In the genomic region with DNA sequence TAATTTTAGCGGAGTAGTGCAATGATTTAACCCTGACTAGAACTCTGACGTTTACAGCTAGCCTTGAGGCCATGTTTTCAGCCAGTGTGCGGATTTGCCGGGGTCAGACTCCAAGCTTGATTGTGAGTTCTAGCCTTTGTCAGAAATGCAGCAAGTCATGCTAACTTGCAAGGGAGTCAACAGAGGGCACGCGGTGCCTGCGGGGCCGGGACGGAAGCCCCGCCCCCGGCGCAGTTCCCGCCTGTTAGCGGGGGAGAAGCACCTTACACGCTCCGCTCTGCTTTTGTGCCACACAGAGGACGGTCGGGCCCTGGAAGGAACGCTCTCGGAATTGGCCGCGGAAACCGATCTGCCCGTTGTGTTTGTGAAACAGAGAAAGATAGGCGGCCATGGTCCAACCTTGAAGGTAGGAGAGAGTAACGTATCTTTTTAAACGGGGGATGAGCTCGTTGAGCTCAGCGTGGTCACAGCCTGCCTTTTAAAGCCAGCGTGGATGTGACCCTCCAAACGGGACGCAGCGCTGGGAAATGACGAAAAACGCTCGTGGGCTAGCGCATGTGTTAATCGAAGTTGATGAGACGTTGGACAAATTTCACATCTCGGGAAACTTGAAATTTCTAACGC, we compare ENCODE assay signal across 1 cellular context.
A peak's percentile ranks its signal among the peaks of the same experiment; 100 is the strongest.
TF ChIP-seq lines count a peak whose summit lies in the region.

No MANE protein-coding gene starts in this region.

TF ChIP-seq in GM12878, 131 proteins besides CTCF, POLR2A, EP300 and RAD21 (continued from another document and continues in another):
- TF ChIP-seq, protein P1, sequence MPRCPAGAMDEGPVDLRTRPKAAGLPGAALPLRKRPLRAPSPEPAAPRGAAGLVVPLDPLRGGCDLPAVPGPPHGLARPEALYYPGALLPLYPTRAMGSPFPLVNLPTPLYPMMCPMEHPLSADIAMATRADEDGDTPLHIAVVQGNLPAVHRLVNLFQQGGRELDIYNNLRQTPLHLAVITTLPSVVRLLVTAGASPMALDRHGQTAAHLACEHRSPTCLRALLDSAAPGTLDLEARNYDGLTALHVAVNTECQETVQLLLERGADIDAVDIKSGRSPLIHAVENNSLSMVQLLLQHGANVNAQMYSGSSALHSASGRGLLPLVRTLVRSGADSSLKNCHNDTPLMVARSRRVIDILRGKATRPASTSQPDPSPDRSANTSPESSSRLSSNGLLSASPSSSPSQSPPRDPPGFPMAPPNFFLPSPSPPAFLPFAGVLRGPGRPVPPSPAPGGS (IDR thresholded peaks at IDR 0.05; ENCODE audit: borderline replicate concordance, insufficient read depth, low read depth, low read length, poor library complexity, severe bottlenecking) = no peak
- TF ChIP-seq, protein P2, sequence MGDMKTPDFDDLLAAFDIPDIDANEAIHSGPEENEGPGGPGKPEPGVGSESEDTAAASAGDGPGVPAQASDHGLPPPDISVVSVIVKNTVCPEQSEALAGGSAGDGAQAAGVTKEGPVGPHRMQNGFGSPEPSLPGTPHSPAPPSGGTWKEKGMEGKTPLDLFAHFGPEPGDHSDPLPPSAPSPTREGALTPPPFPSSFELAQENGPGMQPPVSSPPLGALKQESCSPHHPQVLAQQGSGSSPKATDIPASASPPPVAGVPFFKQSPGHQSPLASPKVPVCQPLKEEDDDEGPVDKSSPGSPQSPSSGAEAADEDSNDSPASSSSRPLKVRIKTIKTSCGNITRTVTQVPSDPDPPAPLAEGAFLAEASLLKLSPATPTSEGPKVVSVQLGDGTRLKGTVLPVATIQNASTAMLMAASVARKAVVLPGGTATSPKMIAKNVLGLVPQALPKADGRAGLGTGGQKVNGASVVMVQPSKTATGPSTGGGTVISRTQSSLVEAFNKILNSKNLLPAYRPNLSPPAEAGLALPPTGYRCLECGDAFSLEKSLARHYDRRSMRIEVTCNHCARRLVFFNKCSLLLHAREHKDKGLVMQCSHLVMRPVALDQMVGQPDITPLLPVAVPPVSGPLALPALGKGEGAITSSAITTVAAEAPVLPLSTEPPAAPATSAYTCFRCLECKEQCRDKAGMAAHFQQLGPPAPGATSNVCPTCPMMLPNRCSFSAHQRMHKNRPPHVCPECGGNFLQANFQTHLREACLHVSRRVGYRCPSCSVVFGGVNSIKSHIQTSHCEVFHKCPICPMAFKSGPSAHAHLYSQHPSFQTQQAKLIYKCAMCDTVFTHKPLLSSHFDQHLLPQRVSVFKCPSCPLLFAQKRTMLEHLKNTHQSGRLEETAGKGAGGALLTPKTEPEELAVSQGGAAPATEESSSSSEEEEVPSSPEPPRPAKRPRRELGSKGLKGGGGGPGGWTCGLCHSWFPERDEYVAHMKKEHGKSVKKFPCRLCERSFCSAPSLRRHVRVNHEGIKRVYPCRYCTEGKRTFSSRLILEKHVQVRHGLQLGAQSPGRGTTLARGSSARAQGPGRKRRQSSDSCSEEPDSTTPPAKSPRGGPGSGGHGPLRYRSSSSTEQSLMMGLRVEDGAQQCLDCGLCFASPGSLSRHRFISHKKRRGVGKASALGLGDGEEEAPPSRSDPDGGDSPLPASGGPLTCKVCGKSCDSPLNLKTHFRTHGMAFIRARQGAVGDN (IDR thresholded peaks at IDR 0.05) = peak; percentile 88
- TF ChIP-seq, protein P3, sequence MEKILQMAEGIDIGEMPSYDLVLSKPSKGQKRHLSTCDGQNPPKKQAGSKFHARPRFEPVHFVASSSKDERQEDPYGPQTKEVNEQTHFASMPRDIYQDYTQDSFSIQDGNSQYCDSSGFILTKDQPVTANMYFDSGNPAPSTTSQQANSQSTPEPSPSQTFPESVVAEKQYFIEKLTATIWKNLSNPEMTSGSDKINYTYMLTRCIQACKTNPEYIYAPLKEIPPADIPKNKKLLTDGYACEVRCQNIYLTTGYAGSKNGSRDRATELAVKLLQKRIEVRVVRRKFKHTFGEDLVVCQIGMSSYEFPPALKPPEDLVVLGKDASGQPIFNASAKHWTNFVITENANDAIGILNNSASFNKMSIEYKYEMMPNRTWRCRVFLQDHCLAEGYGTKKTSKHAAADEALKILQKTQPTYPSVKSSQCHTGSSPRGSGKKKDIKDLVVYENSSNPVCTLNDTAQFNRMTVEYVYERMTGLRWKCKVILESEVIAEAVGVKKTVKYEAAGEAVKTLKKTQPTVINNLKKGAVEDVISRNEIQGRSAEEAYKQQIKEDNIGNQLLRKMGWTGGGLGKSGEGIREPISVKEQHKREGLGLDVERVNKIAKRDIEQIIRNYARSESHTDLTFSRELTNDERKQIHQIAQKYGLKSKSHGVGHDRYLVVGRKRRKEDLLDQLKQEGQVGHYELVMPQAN (conservative IDR thresholded peaks at IDR 0.05) = peak; percentile 78
- TF ChIP-seq BHLHE40 (IDR thresholded peaks at IDR 0.05; ENCODE audit: borderline replicate concordance in 1 of 2, low read depth in 2 of 2, low read length in 1 of 2) = peak; percentile 60 to 63; a peak in 2 of 4 replicates
- TF ChIP-seq KDM1A (IDR thresholded peaks at IDR 0.05; ENCODE audit: borderline replicate concordance) = no peak
- peak; percentile 35 for TF ChIP-seq SP1 (IDR thresholded peaks at IDR 0.05; ENCODE audit: low read depth, low read length)
- TF ChIP-seq, protein P4, sequence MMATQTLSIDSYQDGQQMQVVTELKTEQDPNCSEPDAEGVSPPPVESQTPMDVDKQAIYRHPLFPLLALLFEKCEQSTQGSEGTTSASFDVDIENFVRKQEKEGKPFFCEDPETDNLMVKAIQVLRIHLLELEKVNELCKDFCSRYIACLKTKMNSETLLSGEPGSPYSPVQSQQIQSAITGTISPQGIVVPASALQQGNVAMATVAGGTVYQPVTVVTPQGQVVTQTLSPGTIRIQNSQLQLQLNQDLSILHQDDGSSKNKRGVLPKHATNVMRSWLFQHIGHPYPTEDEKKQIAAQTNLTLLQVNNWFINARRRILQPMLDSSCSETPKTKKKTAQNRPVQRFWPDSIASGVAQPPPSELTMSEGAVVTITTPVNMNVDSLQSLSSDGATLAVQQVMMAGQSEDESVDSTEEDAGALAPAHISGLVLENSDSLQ (IDR thresholded peaks at IDR 0.05) = no peak
- TF ChIP-seq DPF2 (IDR thresholded peaks at IDR 0.05) = no peak
- 0 out of 2 replicates have a peak, but pooled peaks have one; percentile 15 for TF ChIP-seq NR2F1 (conservative IDR thresholded peaks at IDR 0.05)
- TF ChIP-seq, protein P5, sequence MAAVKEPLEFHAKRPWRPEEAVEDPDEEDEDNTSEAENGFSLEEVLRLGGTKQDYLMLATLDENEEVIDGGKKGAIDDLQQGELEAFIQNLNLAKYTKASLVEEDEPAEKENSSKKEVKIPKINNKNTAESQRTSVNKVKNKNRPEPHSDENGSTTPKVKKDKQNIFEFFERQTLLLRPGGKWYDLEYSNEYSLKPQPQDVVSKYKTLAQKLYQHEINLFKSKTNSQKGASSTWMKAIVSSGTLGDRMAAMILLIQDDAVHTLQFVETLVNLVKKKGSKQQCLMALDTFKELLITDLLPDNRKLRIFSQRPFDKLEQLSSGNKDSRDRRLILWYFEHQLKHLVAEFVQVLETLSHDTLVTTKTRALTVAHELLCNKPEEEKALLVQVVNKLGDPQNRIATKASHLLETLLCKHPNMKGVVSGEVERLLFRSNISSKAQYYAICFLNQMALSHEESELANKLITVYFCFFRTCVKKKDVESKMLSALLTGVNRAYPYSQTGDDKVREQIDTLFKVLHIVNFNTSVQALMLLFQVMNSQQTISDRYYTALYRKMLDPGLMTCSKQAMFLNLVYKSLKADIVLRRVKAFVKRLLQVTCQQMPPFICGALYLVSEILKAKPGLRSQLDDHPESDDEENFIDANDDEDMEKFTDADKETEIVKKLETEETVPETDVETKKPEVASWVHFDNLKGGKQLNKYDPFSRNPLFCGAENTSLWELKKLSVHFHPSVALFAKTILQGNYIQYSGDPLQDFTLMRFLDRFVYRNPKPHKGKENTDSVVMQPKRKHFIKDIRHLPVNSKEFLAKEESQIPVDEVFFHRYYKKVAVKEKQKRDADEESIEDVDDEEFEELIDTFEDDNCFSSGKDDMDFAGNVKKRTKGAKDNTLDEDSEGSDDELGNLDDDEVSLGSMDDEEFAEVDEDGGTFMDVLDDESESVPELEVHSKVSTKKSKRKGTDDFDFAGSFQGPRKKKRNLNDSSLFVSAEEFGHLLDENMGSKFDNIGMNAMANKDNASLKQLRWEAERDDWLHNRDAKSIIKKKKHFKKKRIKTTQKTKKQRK (IDR thresholded peaks at IDR 0.05; ENCODE audit: low read depth, low read length) = no peak
- TF ChIP-seq ESRRA (IDR thresholded peaks at IDR 0.05; ENCODE audit: low read length) = no peak
- TF ChIP-seq FOXM1 (IDR thresholded peaks at IDR 0.05; ENCODE audit: low read depth, low read length) = no peak
- 0 out of 2 replicates have a peak, but pooled peaks have one; percentile 17 for TF ChIP-seq NRF1 (conservative IDR thresholded peaks at IDR 0.05; ENCODE audit: low read depth, low read length)
- TF ChIP-seq SMAD5 (IDR thresholded peaks at IDR 0.05; ENCODE audit: low read depth) = peak; percentile 68; the same call in 1 of the 2 replicates
- peak; percentile 44; the same call in 1 of the 2 replicates for TF ChIP-seq SPI1 (IDR thresholded peaks at IDR 0.05; ENCODE audit: borderline replicate concordance, insufficient read depth, low read depth, low read length)
- peak; percentile 50 for TF ChIP-seq KLF5 (IDR thresholded peaks at IDR 0.05; ENCODE audit: partially characterized antibody)
- TF ChIP-seq HCFC1 (IDR thresholded peaks at IDR 0.05; ENCODE audit: low read length) = 0 out of 2 replicates have a peak, but pooled peaks have one; percentile 30
- TF ChIP-seq, protein P6, sequence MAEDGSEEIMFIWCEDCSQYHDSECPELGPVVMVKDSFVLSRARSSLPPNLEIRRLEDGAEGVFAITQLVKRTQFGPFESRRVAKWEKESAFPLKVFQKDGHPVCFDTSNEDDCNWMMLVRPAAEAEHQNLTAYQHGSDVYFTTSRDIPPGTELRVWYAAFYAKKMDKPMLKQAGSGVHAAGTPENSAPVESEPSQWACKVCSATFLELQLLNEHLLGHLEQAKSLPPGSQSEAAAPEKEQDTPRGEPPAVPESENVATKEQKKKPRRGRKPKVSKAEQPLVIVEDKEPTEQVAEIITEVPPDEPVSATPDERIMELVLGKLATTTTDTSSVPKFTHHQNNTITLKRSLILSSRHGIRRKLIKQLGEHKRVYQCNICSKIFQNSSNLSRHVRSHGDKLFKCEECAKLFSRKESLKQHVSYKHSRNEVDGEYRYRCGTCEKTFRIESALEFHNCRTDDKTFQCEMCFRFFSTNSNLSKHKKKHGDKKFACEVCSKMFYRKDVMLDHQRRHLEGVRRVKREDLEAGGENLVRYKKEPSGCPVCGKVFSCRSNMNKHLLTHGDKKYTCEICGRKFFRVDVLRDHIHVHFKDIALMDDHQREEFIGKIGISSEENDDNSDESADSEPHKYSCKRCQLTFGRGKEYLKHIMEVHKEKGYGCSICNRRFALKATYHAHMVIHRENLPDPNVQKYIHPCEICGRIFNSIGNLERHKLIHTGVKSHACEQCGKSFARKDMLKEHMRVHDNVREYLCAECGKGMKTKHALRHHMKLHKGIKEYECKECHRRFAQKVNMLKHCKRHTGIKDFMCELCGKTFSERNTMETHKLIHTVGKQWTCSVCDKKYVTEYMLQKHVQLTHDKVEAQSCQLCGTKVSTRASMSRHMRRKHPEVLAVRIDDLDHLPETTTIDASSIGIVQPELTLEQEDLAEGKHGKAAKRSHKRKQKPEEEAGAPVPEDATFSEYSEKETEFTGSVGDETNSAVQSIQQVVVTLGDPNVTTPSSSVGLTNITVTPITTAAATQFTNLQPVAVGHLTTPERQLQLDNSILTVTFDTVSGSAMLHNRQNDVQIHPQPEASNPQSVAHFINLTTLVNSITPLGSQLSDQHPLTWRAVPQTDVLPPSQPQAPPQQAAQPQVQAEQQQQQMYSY (CRISPR knock-in tag; IDR thresholded peaks at IDR 0.05) = no peak
- TF ChIP-seq NBN (IDR thresholded peaks at IDR 0.05) = peak; percentile 85
- TF ChIP-seq FOXK2 (IDR thresholded peaks at IDR 0.05) = 0 out of 2 replicates have a peak, but pooled peaks have one; percentile 66
- peak; percentile 62; the same call in 1 of the 2 replicates for TF ChIP-seq IKZF1 (conservative IDR thresholded peaks at IDR 0.05)
- TF ChIP-seq, protein P7, sequence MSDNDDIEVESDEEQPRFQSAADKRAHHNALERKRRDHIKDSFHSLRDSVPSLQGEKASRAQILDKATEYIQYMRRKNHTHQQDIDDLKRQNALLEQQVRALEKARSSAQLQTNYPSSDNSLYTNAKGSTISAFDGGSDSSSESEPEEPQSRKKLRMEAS (IDR thresholded peaks at IDR 0.05; ENCODE audit: low read depth, low read length) = peak; percentile 96
- TF ChIP-seq POU2F2 (IDR thresholded peaks at IDR 0.05; ENCODE audit: borderline replicate concordance, low read depth, low read length) = peak; percentile 86; the same call in 2 of the 3 replicates
- peak; percentile 92 for TF ChIP-seq POLR2AphosphoS5 (IDR thresholded peaks at IDR 0.05; ENCODE audit: low read length)
- TF ChIP-seq CREM (IDR thresholded peaks at IDR 0.05; ENCODE audit: low read depth) = peak; percentile 93
- no peak for TF ChIP-seq STAT1 (conservative IDR thresholded peaks at IDR 0.05)
- no peak for TF ChIP-seq SREBF2 (IDR thresholded peaks at IDR 0.05; ENCODE audit: low read length)
- no peak for TF ChIP-seq BRCA1 (IDR thresholded peaks at IDR 0.05; ENCODE audit: low read depth, low read length)
- TF ChIP-seq TARDBP (IDR thresholded peaks at IDR 0.05; ENCODE audit: borderline replicate concordance) = no peak
- TF ChIP-seq SIN3A (IDR thresholded peaks at IDR 0.05; ENCODE audit: low read depth, low read length) = peak; percentile 92
- TF ChIP-seq SMARCA5 (IDR thresholded peaks at IDR 0.05) = peak; percentile 55; the same call in 1 of the 2 replicates
- TF ChIP-seq, protein P8, sequence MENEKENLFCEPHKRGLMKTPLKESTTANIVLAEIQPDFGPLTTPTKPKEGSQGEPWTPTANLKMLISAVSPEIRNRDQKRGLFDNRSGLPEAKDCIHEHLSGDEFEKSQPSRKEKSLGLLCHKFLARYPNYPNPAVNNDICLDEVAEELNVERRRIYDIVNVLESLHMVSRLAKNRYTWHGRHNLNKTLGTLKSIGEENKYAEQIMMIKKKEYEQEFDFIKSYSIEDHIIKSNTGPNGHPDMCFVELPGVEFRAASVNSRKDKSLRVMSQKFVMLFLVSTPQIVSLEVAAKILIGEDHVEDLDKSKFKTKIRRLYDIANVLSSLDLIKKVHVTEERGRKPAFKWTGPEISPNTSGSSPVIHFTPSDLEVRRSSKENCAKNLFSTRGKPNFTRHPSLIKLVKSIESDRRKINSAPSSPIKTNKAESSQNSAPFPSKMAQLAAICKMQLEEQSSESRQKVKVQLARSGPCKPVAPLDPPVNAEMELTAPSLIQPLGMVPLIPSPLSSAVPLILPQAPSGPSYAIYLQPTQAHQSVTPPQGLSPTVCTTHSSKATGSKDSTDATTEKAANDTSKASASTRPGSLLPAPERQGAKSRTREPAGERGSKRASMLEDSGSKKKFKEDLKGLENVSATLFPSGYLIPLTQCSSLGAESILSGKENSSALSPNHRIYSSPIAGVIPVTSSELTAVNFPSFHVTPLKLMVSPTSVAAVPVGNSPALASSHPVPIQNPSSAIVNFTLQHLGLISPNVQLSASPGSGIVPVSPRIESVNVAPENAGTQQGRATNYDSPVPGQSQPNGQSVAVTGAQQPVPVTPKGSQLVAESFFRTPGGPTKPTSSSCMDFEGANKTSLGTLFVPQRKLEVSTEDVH (IDR thresholded peaks at IDR 0.05; ENCODE audit: low read depth, partially characterized antibody) = peak; percentile 60
- TF ChIP-seq MYB (IDR thresholded peaks at IDR 0.05; ENCODE audit: borderline replicate concordance, low read depth, low read length) = no peak
- TF ChIP-seq HDAC2 (IDR thresholded peaks at IDR 0.05) = no peak
- 0 out of 2 replicates have a peak, but pooled peaks have one; percentile 11 for TF ChIP-seq CBX5 (IDR thresholded peaks at IDR 0.05; ENCODE audit: low read depth)
- TF ChIP-seq JUND (IDR thresholded peaks at IDR 0.05; ENCODE audit: low read depth, low read length) = no peak
- 0 out of 2 replicates have a peak, but pooled peaks have one; percentile 80 for TF ChIP-seq PML (IDR thresholded peaks at IDR 0.05; ENCODE audit: low read length)
- TF ChIP-seq CHD4 (IDR thresholded peaks at IDR 0.05) = no peak
